Comparison of ENCODE assay signal across 1 cellular context in genomic region chr2:119759451-119760236, GRCh38.
A peak's percentile ranks its signal among the peaks of the same experiment; 100 is the strongest.
TF ChIP-seq lines count a peak whose summit lies in the region.

PTPN4 (plus strand) TSS chr2:119759922; CDS start chr2:119809854, 49,932 bp downstream.

TF ChIP-seq in HEK293, 187 proteins besides CTCF, POLR2A, EP300 and RAD21 (continued from another document and continues in another):
- TF ChIP-seq ZNF157 (tag by site-specific recombination; IDR thresholded peaks at IDR 0.05) (no peak), ZBTB44 (tag by site-specific recombination; IDR thresholded peaks at IDR 0.05) (no peak), ZNF350 (tag by site-specific recombination; IDR thresholded peaks at IDR 0.05) (no peak), ZNF138 (tag by site-specific recombination; IDR thresholded peaks at IDR 0.05; ENCODE audit: borderline replicate concordance) (no peak), ZNF629 (tag by site-specific recombination; IDR thresholded peaks at IDR 0.05) (peak; percentile 77), KLF7 (tag by site-specific recombination; IDR thresholded peaks at IDR 0.05; ENCODE audit: borderline replicate concordance) (no peak), ZNF544 (tag by site-specific recombination; IDR thresholded peaks at IDR 0.05) (no peak), ZNF426 (tag by site-specific recombination; IDR thresholded peaks at IDR 0.05) (no peak), SP2 (tag by site-specific recombination; IDR thresholded peaks at IDR 0.05) (peak; percentile 93), ZNF449 (tag by site-specific recombination; IDR thresholded peaks at IDR 0.05) (peak; percentile 61; the same call in 1 of the 2 replicates), SCRT2 (tag by site-specific recombination; IDR thresholded peaks at IDR 0.05) (peak; percentile 100), ZNF140 (tag by site-specific recombination; IDR thresholded peaks at IDR 0.05) (no peak), KLF1 (tag by site-specific recombination; IDR thresholded peaks at IDR 0.05) (peak; percentile 95), ZNF529 (tag by site-specific recombination; IDR thresholded peaks at IDR 0.05; ENCODE audit: insufficient replicate concordance) (no peak), ZSCAN23 (tag by site-specific recombination; IDR thresholded peaks at IDR 0.05) (0 out of 2 replicates have a peak, but pooled peaks have one; percentile 41), YY1 (tag by site-specific recombination; IDR thresholded peaks at IDR 0.05) (peak; percentile 39; the same call in 1 of the 2 replicates), ZNF146 (tag by site-specific recombination; IDR thresholded peaks at IDR 0.05) (no peak), ZBTB10 (tag by site-specific recombination; IDR thresholded peaks at IDR 0.05) (peak; percentile 93), ZFP69B (tag by site-specific recombination; IDR thresholded peaks at IDR 0.05) (peak; percentile 68; the same call in 1 of the 2 replicates), ZNF571 (tag by site-specific recombination; IDR thresholded peaks at IDR 0.05) (no peak), ZNF596 (tag by site-specific recombination; IDR thresholded peaks at IDR 0.05) (no peak), ZNF843 (tag by site-specific recombination; IDR thresholded peaks at IDR 0.05) (peak; percentile 68; the same call in 1 of the 2 replicates), SP7 (tag by site-specific recombination; IDR thresholded peaks at IDR 0.05) (peak; percentile 81), ZNF561 (tag by site-specific recombination; IDR thresholded peaks at IDR 0.05; ENCODE audit: borderline replicate concordance) (peak; percentile 22; the same call in 1 of the 2 replicates), ZNF747 (tag by site-specific recombination; IDR thresholded peaks at IDR 0.05) (no peak), ZBTB7A (tag by site-specific recombination; IDR thresholded peaks at IDR 0.05; ENCODE audit: low read depth) (no peak), KLF17 (tag by site-specific recombination; IDR thresholded peaks at IDR 0.05) (peak; percentile 73), ZNF704 (tag by site-specific recombination; IDR thresholded peaks at IDR 0.05) (no peak), ZNF521 (tag by site-specific recombination; IDR thresholded peaks at IDR 0.05) (no peak), ZEB2 (tag by site-specific recombination; IDR thresholded peaks at IDR 0.05) (peak; percentile 93), ZNF221 (tag by site-specific recombination; IDR thresholded peaks at IDR 0.05; ENCODE audit: borderline replicate concordance) (no peak), TSHZ1 (tag by site-specific recombination; IDR thresholded peaks at IDR 0.05; ENCODE audit: borderline replicate concordance) (0 out of 2 replicates have a peak, but pooled peaks have one; percentile 11), ZBTB26 (tag by site-specific recombination; optimal IDR thresholded peaks at IDR 0.05) (peak; percentile 72), PRDM1 (tag by site-specific recombination; IDR thresholded peaks at IDR 0.05) (no peak), ZNF239 (tag by site-specific recombination; IDR thresholded peaks at IDR 0.05) (no peak), HIC1 (tag by site-specific recombination; IDR thresholded peaks at IDR 0.05) (peak; percentile 82), ZNF677 (tag by site-specific recombination; IDR thresholded peaks at IDR 0.05) (no peak), ZNF16 (tag by site-specific recombination; IDR thresholded peaks at IDR 0.05; ENCODE audit: low read depth) (no peak), ZNF558 (tag by site-specific recombination; IDR thresholded peaks at IDR 0.05) (peak; percentile 63; the same call in 1 of the 2 replicates), ZFP3 (tag by site-specific recombination; IDR thresholded peaks at IDR 0.05; ENCODE audit: low read depth) (no peak), ZNF776 (tag by site-specific recombination; IDR thresholded peaks at IDR 0.05; ENCODE audit: borderline replicate concordance) (no peak), ZSCAN18 (tag by site-specific recombination; IDR thresholded peaks at IDR 0.05) (no peak), HOXC10 (CRISPR knock-in tag; IDR thresholded peaks at IDR 0.05) (no peak), PRDM6 (tag by site-specific recombination; IDR thresholded peaks at IDR 0.05) (no peak; the same call in 1 of the 2 replicates), ZNF654 (tag by site-specific recombination; IDR thresholded peaks at IDR 0.05; ENCODE audit: low read depth) (no peak), OVOL3 (tag by site-specific recombination; IDR thresholded peaks at IDR 0.05) (no peak), ZNF2 (tag by site-specific recombination; IDR thresholded peaks at IDR 0.05) (peak; percentile 53; the same call in 1 of the 2 replicates), ZNF548 (tag by site-specific recombination; IDR thresholded peaks at IDR 0.05) (no peak)
